Comparison of ENCODE assay signal across 17 cellular contexts in the genomic region with DNA sequence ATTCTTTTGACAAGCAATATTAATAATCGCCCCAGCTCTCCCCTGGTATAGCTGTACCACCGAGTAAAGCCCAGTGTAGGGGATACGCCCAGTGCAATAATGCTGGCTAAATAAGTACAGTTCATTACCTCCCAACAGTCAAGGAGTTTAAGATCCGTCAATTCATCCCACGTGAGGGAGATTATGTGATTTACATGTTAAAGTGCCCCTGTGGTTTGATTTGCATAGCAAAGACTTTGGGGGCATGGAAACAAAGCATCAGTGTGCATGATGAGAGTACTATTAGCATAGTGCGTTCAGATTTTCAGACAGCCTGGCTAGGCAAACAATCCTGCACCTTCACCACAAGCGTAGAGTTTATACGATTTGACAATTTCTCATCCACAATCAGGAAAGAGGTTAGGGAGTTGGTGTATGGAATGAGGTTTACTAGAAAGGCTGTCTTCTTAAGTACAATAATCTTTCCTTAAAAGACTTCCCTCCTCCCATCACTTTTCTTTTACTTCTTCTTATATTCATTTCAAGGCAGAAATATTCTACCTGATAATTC.
DNase-seq lines count a peak whose midpoint lies in the region; ATAC-seq, FAIRE-seq and TF ChIP-seq lines count a peak whose summit lies in the region.
"Had no signal": no experiment of that assay in that cellular context is flagged by ENCODE, and none has a peak within 500 bp of the region (broad histone marks: within the 10 kb centered on the region; RNA-seq: fewer than 3 reads in every experiment).

No MANE protein-coding gene starts in this region.

- H3K9me3 ChIP-seq in iPS DF 6.9 (ENCODE audit: control insufficient read depth, insufficient read depth, low read length) (no peaks in the 10 kb centered on the region; the same call in 1 of the 2 replicates), spleen (peaks cover 0 to 36% (median 26%) of the 10 kb centered on the region in 8 donors)
- H3K9me3 ChIP-seq: thyroid gland had no signal

- intact Hi-C loops in spleen (cut with DNase I; ENCODE audit: low total_unique reads) = no loop called here
- intact Hi-C loops in sciatic nerve (cut with DNase I) = no loop called here

- H3K4me1 ChIP-seq in iPS DF 6.9 (ENCODE audit: control insufficient read depth, insufficient read depth, low read length) = peaks cover 10% of the 10 kb centered on the region
- peaks cover 0 to 9% (median 8%) of the 10 kb centered on the region in 6 donors for H3K4me1 ChIP-seq in spleen

- no peak for TF ChIP-seq CTCF in spleen (IDR thresholded peaks at IDR 0.05 in 8 of 11, conservative IDR thresholded peaks at IDR 0.05 in 3 of 11)

- WGBS in iPS DF 6.9 (ENCODE audit: insufficient coverage, insufficient read length) = no CpG with 5 or more reads among the region's 8 CpGs
- WGBS in spleen, 5 donors = 81 to 86% (median 83%) methylated on average over 8 of the region's 8 CpGs

- H3K27ac ChIP-seq in iPS DF 6.9 (ENCODE audit: low read length) = no peak overlapping the region
- peak overlapping the region in 5 of 8 donors; percentile 18 to 51 (median 24) for H3K27ac ChIP-seq in spleen
- H3K27ac ChIP-seq: C4-2B, thyroid gland had no signal

- H3K4me3 ChIP-seq in iPS DF 6.9 (ENCODE audit: low read length) (no peak overlapping the region), spleen (no peak overlapping the region)
- H3K4me3 ChIP-seq: thyroid gland had no signal

- H3K36me3 ChIP-seq in iPS DF 6.9 (ENCODE audit: control insufficient read depth, insufficient read depth, low read length) (no peaks in the 10 kb centered on the region), spleen (no peaks in the 10 kb centered on the region)
- H3K36me3 ChIP-seq: thyroid gland had no signal

- TF ChIP-seq POLR2A in spleen (IDR thresholded peaks at IDR 0.05) = no peak

- DNase-seq in NCI-H82 (lab: John Stamatoyannopoulos, UW) (peak; percentile 88), NCI-H82 treated with DMSO at 0.1 percent for 48 hours (lab: John Stamatoyannopoulos, UW; ENCODE audit: unreplicated experiment) (no peak), NCI-H526 treated with DMSO at 0.1 percent for 48 hours (lab: John Stamatoyannopoulos, UW) (peak; percentile 98), iPS DF 6.9 (ENCODE audit: low read depth, low spot score) (peak; percentile 50), spleen (no peak), sciatic nerve (ENCODE audit: low spot score) (no peak), T-helper 2 cell (no peak), frontal cortex (ENCODE audit: low spot score in 2 of 2) (no peak)
- DNase-seq: activated CD4-positive, CD25-positive, alpha-beta regulatory T cell treated with anti-CD3 and anti-CD28 coated beads, Interleukin-2, amount 50 U/mL, for 72 hours; NCI-H187 treated with DMSO at 0.1 percent for 48 hours; NCI-H510A treated with DMSO at 0.1 percent for 48 hours; PC-3; stimulated activated CD4-positive, alpha-beta T cell treated with anti-CD3 and anti-CD28 coated beads, Interleukin-15, amount 100 ng/mL, for 24 hours had no signal

- H3K27me3 ChIP-seq in iPS DF 6.9 (ENCODE audit: control insufficient read depth, insufficient read depth, low read length) = no peaks in the 10 kb centered on the region
- H3K27me3 ChIP-seq in spleen (replicated peaks in 1 of 7) = no peaks in the 10 kb centered on the region
- H3K27me3 ChIP-seq: thyroid gland had no signal

- FAIRE-seq in frontal cortex (lab: Jason Lieb, UNC) = no peak
- FAIRE-seq: HepG2 had no signal

- ATAC-seq in sciatic nerve = no peak
- ATAC-seq: HepG2; PC-3; stimulated activated memory B cell treated with anti-CD40 and anti-IgM and Interleukin-4, amounts not matched to agents 10 μg/mL and 1 μg/mL and 100 μg/mL, for 72 hours had no signal

Comparison
In these comparisons a context has a peak if more than half of its experiments do, and no peak if none do; other contexts are left out.
1. DNase-seq: peak in NCI-H82 (single experiment), NCI-H526 treated with DMSO at 0.1 percent for 48 hours (single experiment) and iPS DF 6.9 (single experiment); none in NCI-H82 treated with DMSO at 0.1 percent for 48 hours (single experiment), spleen (single experiment), sciatic nerve (single experiment), T-helper 2 cell (0 of 5) and frontal cortex (0 of 2).